Comparison of ENCODE assay signal across 16 cellular contexts in the genomic region with DNA sequence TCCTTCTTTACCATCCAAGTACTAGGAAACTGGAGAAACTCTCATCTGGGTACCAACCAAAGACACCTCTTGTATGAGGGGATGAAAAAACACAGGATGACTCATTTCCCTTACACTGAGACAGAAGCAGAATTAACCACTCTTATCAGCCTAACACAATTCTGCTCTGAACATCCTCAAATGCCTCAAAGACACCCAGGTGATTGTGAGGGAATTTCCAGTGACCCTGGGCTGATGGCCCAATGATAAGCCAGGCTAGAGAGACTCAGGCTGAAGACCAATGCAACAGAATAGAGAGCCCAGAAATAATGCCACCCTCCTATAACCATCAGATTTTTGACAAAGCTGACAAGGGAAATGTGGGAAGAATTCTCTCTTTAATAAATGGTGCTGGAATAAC.
"Had no signal": no experiment of that assay in that cellular context is flagged by ENCODE, and none has a peak within 500 bp of the region (broad histone marks: within the 10 kb centered on the region; RNA-seq: fewer than 3 reads in every experiment).

No MANE protein-coding gene starts in this region.

- H3K4me3 ChIP-seq: ascending aorta, coronary artery, left lung, mucosa of descending colon, psoas muscle, suprapubic skin, vagina had no signal

- H3K27me3 Mint-ChIP-seq: activated naive CD8-positive, alpha-beta T cell treated with anti-CD3 and anti-CD28 coated beads, Interleukin-2, amount 50 U/mL, for 24 hours; central memory CD8-positive, alpha-beta T cell; memory B cell; naive B cell; stimulated activated naive CD8-positive, alpha-beta T cell treated with anti-CD3 and anti-CD28 coated beads, Interleukin-15, Interleukin-2, amounts not matched to agents 100 ng/mL and 50 ng/mL, for 24 hours had no signal

- H3K27ac Mint-ChIP-seq: activated naive CD8-positive, alpha-beta T cell treated with anti-CD3 and anti-CD28 coated beads, Interleukin-2, amount 50 U/mL, for 24 hours; memory B cell; naive B cell; stimulated activated naive CD8-positive, alpha-beta T cell treated with anti-CD3 and anti-CD28 coated beads, Interleukin-15, Interleukin-2, amounts not matched to agents 100 ng/mL and 50 ng/mL, for 24 hours had no signal

- H3K27me3 ChIP-seq: ascending aorta, left lung, suprapubic skin, vagina had no signal

- H3K4me1 ChIP-seq: ascending aorta, psoas muscle, suprapubic skin had no signal

- ATAC-seq: activated naive CD8-positive, alpha-beta T cell treated with anti-CD3 and anti-CD28 coated beads, Interleukin-2, amount 50 U/mL, for 24 hours; left lung; mucosa of descending colon; psoas muscle; right cardiac atrium had no signal

- DNase-seq: activated CD4-positive, alpha-beta T cell treated with anti-CD3 and anti-CD28 coated beads for 4 hours; activated naive CD8-positive, alpha-beta T cell treated with anti-CD3 and anti-CD28 coated beads, Interleukin-2, amount 50 U/mL, for 24 hours; left lung; mucosa of descending colon; naive B cell; psoas muscle; SW 1271 had no signal

- H3K4me3 Mint-ChIP-seq: activated naive CD8-positive, alpha-beta T cell treated with anti-CD3 and anti-CD28 coated beads, Interleukin-2, amount 50 U/mL, for 24 hours; central memory CD8-positive, alpha-beta T cell; memory B cell; stimulated activated naive CD8-positive, alpha-beta T cell treated with anti-CD3 and anti-CD28 coated beads, Interleukin-15, Interleukin-2, amounts not matched to agents 100 ng/mL and 50 ng/mL, for 24 hours had no signal

- H3K27ac ChIP-seq: ascending aorta, coronary artery, left lung, psoas muscle, suprapubic skin, vagina, VCaP had no signal
